ENCODE assay signal across 8 cellular contexts in the genomic region with DNA sequence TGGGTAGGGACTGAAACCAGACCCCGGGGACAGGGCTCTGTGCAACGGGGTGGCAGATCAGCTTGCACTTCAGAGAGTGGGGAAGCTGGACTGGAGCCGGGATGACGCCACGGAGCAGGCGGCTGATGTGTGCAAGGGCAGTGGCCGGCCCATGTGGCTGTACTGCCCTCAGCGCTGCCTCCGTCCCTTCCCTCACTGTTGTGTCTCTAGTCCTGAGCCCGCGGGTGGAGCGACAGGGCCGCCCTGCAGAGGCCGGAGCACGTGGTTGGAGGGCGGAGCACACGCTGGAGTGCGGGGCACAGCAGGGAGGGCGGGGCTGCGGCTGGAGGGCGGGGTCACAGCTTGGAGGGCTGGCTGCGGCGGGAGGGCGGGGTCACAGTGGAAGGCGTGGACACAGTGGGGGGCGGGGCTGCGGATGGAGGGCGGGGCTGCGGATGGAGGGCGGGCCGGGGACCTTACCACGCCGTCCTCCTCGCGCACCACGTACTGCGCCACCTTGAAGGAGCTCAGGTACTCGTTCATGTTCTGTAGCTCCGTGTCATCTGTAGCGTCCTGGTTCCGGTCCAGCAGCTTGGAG. TPM values are rescaled to one million over a fixed set of nuclear protein-coding genes. Genes with fewer than 3 reads are reported as not detected.
DNase-seq lines count a peak whose midpoint lies in the region; ATAC-seq and TF ChIP-seq lines count a peak whose summit lies in the region.

No MANE protein-coding gene starts in this region.

- no peak overlapping the region for H3K4me3 Mint-ChIP-seq in progenitor cell of endocrine pancreas (ENCODE audit: low read depth)

- H3K27me3 ChIP-seq in foreskin keratinocyte, result peaks cover 24% of the 10 kb centered on the region
- no peaks in the 10 kb centered on the region for H3K27me3 ChIP-seq in upper lobe of left lung
- no peaks in the 10 kb centered on the region for H3K27me3 ChIP-seq in vagina

- POLR2A ChIA-PET in GM10248 (lab: Yijun Ruan, JAX), result no interaction called here

- H3K36me3 ChIP-seq in upper lobe of left lung (no peaks in the 10 kb centered on the region), vagina (no peaks in the 10 kb centered on the region)

- H3K27ac ChIP-seq in foreskin keratinocyte, result no peak overlapping the region
- no peak overlapping the region for H3K27ac ChIP-seq in upper lobe of left lung
- no peak overlapping the region for H3K27ac ChIP-seq in vagina

- CTCF ChIA-PET in GM10248 (lab: Yijun Ruan, JAX), result no interaction called here

- no peak overlapping the region for H3K27ac Mint-ChIP-seq in progenitor cell of endocrine pancreas

- H3K36me3 Mint-ChIP-seq in progenitor cell of endocrine pancreas (ENCODE audit: insufficient read depth), result peaks cover 2% of the 10 kb centered on the region

- DNase-seq in GM10248 (ENCODE audit: extremely low spot score) (peak; percentile 81), NOMO-1 treated with dmso at 0.1 percent for 144 hours (lab: John Stamatoyannopoulos, UW; ENCODE audit: unreplicated experiment) (peak; percentile 79), foreskin keratinocyte (peak in 1 of 2 donors; percentile 35), progenitor cell of endocrine pancreas (ENCODE audit: low spot score, unreplicated experiment) (peak; percentile 29), upper lobe of left lung (peak; percentile 82 to 96), DMS 273 (lab: John Stamatoyannopoulos, UW; ENCODE audit: unreplicated experiment) (no peak), vagina (ENCODE audit: extremely low spot score in 2 of 2) (no peak)
- DNase-seq in activated T-cell treated with anti-CD3 and anti-CD28 coated beads, Interleukin-2, amount 50 U/mL, for 48 hours, result peak; percentile 77 to 81

- no peaks in the 10 kb centered on the region for H3K4me1 ChIP-seq in foreskin keratinocyte
- H3K4me1 ChIP-seq in upper lobe of left lung, result peaks cover 3 to 10% (median 6%) of the 10 kb centered on the region in 4 donors
- peaks cover 8% of the 10 kb centered on the region for H3K4me1 ChIP-seq in vagina

- WGBS in upper lobe of left lung, 2 donors, result 22 to 23% methylated on average over 16 to 36 of the region's 41 CpGs

- H3K9me3 Mint-ChIP-seq in progenitor cell of endocrine pancreas (ENCODE audit: low read depth), result peaks cover 9% of the 10 kb centered on the region

- intact Hi-C loops in vagina (cut with DNase I), result no loop called here

- H3K9me3 ChIP-seq in upper lobe of left lung (peaks cover 0 to 6% (median 2%) of the 10 kb centered on the region in 4 donors), vagina (no peaks in the 10 kb centered on the region)

- peaks cover 22% of the 10 kb centered on the region for H3K27me3 Mint-ChIP-seq in progenitor cell of endocrine pancreas

- ATAC-seq in foreskin keratinocyte, result peak; percentile 77
- ATAC-seq in upper lobe of left lung (ENCODE audit: low FRiP score in 2 of 2), result peak; percentile 76 to 93

- TF ChIP-seq EP300 in upper lobe of left lung (IDR thresholded peaks at IDR 0.05), result no peak

- TF ChIP-seq POLR2A in upper lobe of left lung (IDR thresholded peaks at IDR 0.05) (no peak), vagina (IDR thresholded peaks at IDR 0.05) (no peak)

- no peaks in the 10 kb centered on the region for H3K4me1 Mint-ChIP-seq in progenitor cell of endocrine pancreas (ENCODE audit: low read depth)

- peak overlapping the region in 2 of 4 donors; percentile 6 to 12 for H3K4me3 ChIP-seq in upper lobe of left lung
- H3K4me3 ChIP-seq in vagina, result peak overlapping the region in 1 of 2 donors; percentile 16

- no peak for TF ChIP-seq CTCF in GM10248 (IDR thresholded peaks at IDR 0.05; ENCODE audit: control extremely low read depth, extremely low read depth, low read depth, missing control alignments)
- no peak for TF ChIP-seq CTCF in foreskin keratinocyte (conservative IDR thresholded peaks at IDR 0.05)
- no peak for TF ChIP-seq CTCF in progenitor cell of endocrine pancreas (IDR thresholded peaks at IDR 0.05; ENCODE audit: unreplicated experiment)
- TF ChIP-seq CTCF in upper lobe of left lung (IDR thresholded peaks at IDR 0.05), result no peak
- no peak for TF ChIP-seq CTCF in vagina (IDR thresholded peaks at IDR 0.05)

RNA-seq across cellular contexts. Expression of gene CHD5, which starts 52.4 kb away (rescaled TPM):
- total RNA-seq in foreskin keratinocyte, result 0.04 and 0.10 TPM in 2 replicates
- 0.01 and 0.06 TPM in 2 replicates for polyA plus RNA-seq in foreskin keratinocyte
- 0.58 and 0.77 TPM in 2 replicates for total RNA-seq in progenitor cell of endocrine pancreas
- total RNA-seq in upper lobe of left lung, result 1 to 10 TPM in 2 of 6 donors, under 1 TPM in 4; 0.14 to 1.3 (median 0.25) TPM
- total RNA-seq in vagina, result 2.0 TPM

Comparison
In these comparisons a context has a peak if more than half of its experiments do, and no peak if none do; other contexts are left out.
1. DNase-seq: peak in GM10248 (single experiment), NOMO-1 treated with dmso at 0.1 percent for 144 hours (single experiment), activated T-cell treated with anti-CD3 and anti-CD28 coated beads, Interleukin-2, amount 50 U/mL, for 48 hours (2 of 2), progenitor cell of endocrine pancreas (single experiment) and upper lobe of left lung (2 of 2); none in DMS 273 (single experiment) and vagina (0 of 2).